ENCODE assay signal across 24 cellular contexts in genomic region chr14:24269368-24269767, GRCh38. TPM values are rescaled to one million over a fixed set of nuclear protein-coding genes. Genes with fewer than 3 reads are reported as not detected.
DNase-seq lines count a peak whose midpoint lies in the region; ATAC-seq and TF ChIP-seq lines count a peak whose summit lies in the region.
"Had no signal": no experiment of that assay in that cellular context is flagged by ENCODE, and none has a peak within 500 bp of the region (broad histone marks: within the 10 kb centered on the region; RNA-seq: fewer than 3 reads in every experiment).

No MANE protein-coding gene starts in this region.

- no peak for ATAC-seq in activated naive CD8-positive, alpha-beta T cell treated with anti-CD3 and anti-CD28 coated beads, Interleukin-2, amount 10 ng/mL, durations not matched to agents 7 days and 5 days (ENCODE audit: low read depth)
- ATAC-seq: A549, K562, Panc1 had no signal

- H3K9me3 Mint-ChIP-seq in activated naive CD8-positive, alpha-beta T cell treated with anti-CD3 and anti-CD28 coated beads, Interleukin-2, amount 10 ng/mL, durations not matched to agents 7 days and 5 days = no peaks in the 10 kb centered on the region
- H3K9me3 Mint-ChIP-seq in activated naive CD8-positive, alpha-beta T cell treated with anti-CD3 and anti-CD28 coated beads for 36 hours = no peaks in the 10 kb centered on the region
- H3K9me3 Mint-ChIP-seq in immature natural killer cell (no peaks in the 10 kb centered on the region), neural progenitor cell (no peaks in the 10 kb centered on the region), H9 (no peaks in the 10 kb centered on the region)

- H2BK15ac ChIP-seq in H9 (ENCODE audit: low read depth, low read length) = no peak overlapping the region

- H4K5ac ChIP-seq in H9 (ENCODE audit: insufficient read length, low read depth, low read length) = no peak overlapping the region

- TF ChIP-seq CTCF in HEK293 (tag by site-specific recombination; IDR thresholded peaks at IDR 0.05) (no peak), neural progenitor cell (IDR thresholded peaks at IDR 0.05) (no peak), H9 (conservative IDR thresholded peaks at IDR 0.05) (no peak)

- no peak overlapping the region for H4K8ac ChIP-seq in H9 (replicated peaks; ENCODE audit: insufficient read length, low read depth, low read length)

- no peaks in the 10 kb centered on the region for H3K27me3 ChIP-seq in neural progenitor cell
- no peaks in the 10 kb centered on the region for H3K27me3 ChIP-seq in H9 (ENCODE audit: insufficient read depth, low read length)
- H3K27me3 ChIP-seq: BE2C, SJCRH30 had no signal

- H3K56ac ChIP-seq in H9 (ENCODE audit: insufficient read length, low read depth, low read length) = no peak overlapping the region

- DNase-seq in activated naive CD8-positive, alpha-beta T cell treated with anti-CD3 and anti-CD28 coated beads, Interleukin-2, amount 10 ng/mL, durations not matched to agents 7 days and 5 days = no peak
- no peak for DNase-seq in activated naive CD8-positive, alpha-beta T cell treated with anti-CD3 and anti-CD28 coated beads for 36 hours
- DNase-seq in immature natural killer cell = no peak
- no peak for DNase-seq in neural progenitor cell (ENCODE audit: low spot score)
- DNase-seq in H9 = no peak
- no peak for DNase-seq in amniotic stem cell (lab: John Stamatoyannopoulos, UW)
- no peak for DNase-seq in GDM1 (lab: John Stamatoyannopoulos, UW)
- DNase-seq: BE2C, Caco-2, DMS 273 treated with DMSO at 0.1 percent for 48 hours, DMS79 treated with DMSO at 0.1 percent for 48 hours, MM.1S, NCI-H1092, NCI-H2081, NCI-H2171, NCI-H345, NCI-H524, NCI-H774, SJCRH30 had no signal

- H2BK20ac ChIP-seq in H9 (ENCODE audit: low read depth, low read length, poor library complexity, severe bottlenecking) = no peak overlapping the region

- peaks cover 8% of the 10 kb centered on the region for H3K23me2 ChIP-seq in H9 (ENCODE audit: insufficient read length, low read depth, low read length, poor library complexity, severe bottlenecking)

- H4K91ac ChIP-seq in H9 (ENCODE audit: insufficient read length, low read depth, low read length) = no peak overlapping the region

- H3K23ac ChIP-seq in H9 (ENCODE audit: insufficient read length, low read depth, low read length) = no peak overlapping the region

- H3K4me1 ChIP-seq in HEK293 (ENCODE audit: control insufficient read depth, insufficient read depth, low read length) (peaks cover 3% of the 10 kb centered on the region; the same call in 1 of the 2 replicates), neural progenitor cell (peaks cover 6% of the 10 kb centered on the region), H9 (ENCODE audit: insufficient read depth, low read length) (no peaks in the 10 kb centered on the region)
- H3K4me1 ChIP-seq: BE2C, SJCRH30 had no signal

- no peak overlapping the region for H2BK120ac ChIP-seq in H9 (ENCODE audit: low read depth, low read length, poor library complexity, severe bottlenecking)

- no peaks in the 10 kb centered on the region for H3K27me3 Mint-ChIP-seq in activated naive CD8-positive, alpha-beta T cell treated with anti-CD3 and anti-CD28 coated beads, Interleukin-2, amount 10 ng/mL, durations not matched to agents 7 days and 5 days
- H3K27me3 Mint-ChIP-seq in activated naive CD8-positive, alpha-beta T cell treated with anti-CD3 and anti-CD28 coated beads for 36 hours = no peaks in the 10 kb centered on the region
- peaks cover 12 to 13% (median 12%) of the 10 kb centered on the region in 3 donors for H3K27me3 Mint-ChIP-seq in immature natural killer cell (ENCODE audit: low read depth in 3 of 3)
- peaks cover 8% of the 10 kb centered on the region for H3K27me3 Mint-ChIP-seq in neural progenitor cell (ENCODE audit: insufficient read depth, low read depth)
- no peaks in the 10 kb centered on the region for H3K27me3 Mint-ChIP-seq in H9 (ENCODE audit: low read depth)

- H3K79me1 ChIP-seq in H9 (ENCODE audit: insufficient read depth, low read depth, low read length, poor library complexity, severe bottlenecking) = no peaks in the 10 kb centered on the region

- no peak overlapping the region for H3T11ph ChIP-seq in H9 (ENCODE audit: low read length)

- no peak overlapping the region for H3K9ac ChIP-seq in neural progenitor cell
- no peak overlapping the region for H3K9ac ChIP-seq in H9 (ENCODE audit: extremely low read depth, insufficient read length, low read length)

- no peak overlapping the region for H2AFZ ChIP-seq in neural progenitor cell (replicated peaks)
- no peak overlapping the region for H2AFZ ChIP-seq in H9 (ENCODE audit: low read length)

- H2AK5ac ChIP-seq in H9 (ENCODE audit: insufficient read length, low read length) = no peak overlapping the region

- peaks cover 6% of the 10 kb centered on the region for H3K36me3 Mint-ChIP-seq in activated naive CD8-positive, alpha-beta T cell treated with anti-CD3 and anti-CD28 coated beads, Interleukin-2, amount 10 ng/mL, durations not matched to agents 7 days and 5 days
- peaks cover 8% of the 10 kb centered on the region for H3K36me3 Mint-ChIP-seq in activated naive CD8-positive, alpha-beta T cell treated with anti-CD3 and anti-CD28 coated beads for 36 hours
- H3K36me3 Mint-ChIP-seq in immature natural killer cell = peaks cover 11 to 22% (median 17%) of the 10 kb centered on the region in 3 donors
- H3K36me3 Mint-ChIP-seq in neural progenitor cell = peaks cover 2% of the 10 kb centered on the region
- H3K36me3 Mint-ChIP-seq in H9 (ENCODE audit: insufficient read depth in 1 of 3, low read depth in 3 of 3) = peaks cover 3 to 21% (median 14%) of the 10 kb centered on the region in 3 experiments; a peak in 5 of 7 replicates

- POLR2A ChIA-PET in activated naive CD8-positive, alpha-beta T cell treated with anti-CD3 and anti-CD28 coated beads, Interleukin-2, amount 10 ng/mL, durations not matched to agents 7 days and 5 days (lab: Charles Lee) = interaction anchor here (0.5 to 3.5 kb wide), 5 partner anchors 17 to 74 kb away, joined by 3 to 66 read pairs (median 3); partner anchors contain the start of gene TINF2
- POLR2A ChIA-PET in HEK293 (lab: Yijun Ruan, JAX) = interaction anchor here (0.8 to 2.9 kb wide), 3 partner anchors 27 to 30 kb away, joined by 3 to 47 read pairs (median 18); partner anchors contain the start of genes DHRS1, NOP9 and TINF2

- no peak overlapping the region for H3K14ac ChIP-seq in H9 (ENCODE audit: insufficient read depth, low read length)

- CTCF ChIA-PET in HEK293 (lab: Yijun Ruan, JAX) = interaction anchor here (2.0 to 3.0 kb wide), 3 partner anchors 26 to 162 kb away, joined by 8 to 17 read pairs (median 15); partner anchors contain the start of genes CIDEB and TINF2

- no peaks in the 10 kb centered on the region for H3K9me3 ChIP-seq in HEK293 (ENCODE audit: control insufficient read depth, insufficient read depth, low read depth, low read length)
- no peaks in the 10 kb centered on the region for H3K9me3 ChIP-seq in neural progenitor cell (ENCODE audit: low read depth)
- no peaks in the 10 kb centered on the region for H3K9me3 ChIP-seq in H9 (ENCODE audit: control insufficient read depth, low read depth, low read length)
- H3K9me3 ChIP-seq: A549, BE2C, Caco-2, HAP-1, SJCRH30 had no signal

- peaks cover 34% of the 10 kb centered on the region for H3K4me1 Mint-ChIP-seq in activated naive CD8-positive, alpha-beta T cell treated with anti-CD3 and anti-CD28 coated beads, Interleukin-2, amount 10 ng/mL, durations not matched to agents 7 days and 5 days
- peaks cover 34% of the 10 kb centered on the region for H3K4me1 Mint-ChIP-seq in activated naive CD8-positive, alpha-beta T cell treated with anti-CD3 and anti-CD28 coated beads for 36 hours
- H3K4me1 Mint-ChIP-seq in immature natural killer cell = peaks cover 32 to 34% of the 10 kb centered on the region in 2 donors
- H3K4me1 Mint-ChIP-seq in neural progenitor cell = peaks cover 15% of the 10 kb centered on the region
- peaks cover 12 to 14% of the 10 kb centered on the region in 2 experiments for H3K4me1 Mint-ChIP-seq in H9

- peak overlapping the region; percentile 32 for H3K27ac Mint-ChIP-seq in activated naive CD8-positive, alpha-beta T cell treated with anti-CD3 and anti-CD28 coated beads, Interleukin-2, amount 10 ng/mL, durations not matched to agents 7 days and 5 days
- no peak overlapping the region for H3K27ac Mint-ChIP-seq in activated naive CD8-positive, alpha-beta T cell treated with anti-CD3 and anti-CD28 coated beads for 36 hours
- H3K27ac Mint-ChIP-seq in immature natural killer cell (peak overlapping the region in 4 of 6 donors; percentile 22 to 79 (median 67)), neural progenitor cell (no peak overlapping the region), H9 (no peak overlapping the region)

- H4K20me1 ChIP-seq in neural progenitor cell (ENCODE audit: low read depth) (no peaks in the 10 kb centered on the region), H9 (ENCODE audit: control insufficient read depth, insufficient read depth, insufficient read length) (no peaks in the 10 kb centered on the region)

- H3K4ac ChIP-seq in H9 (ENCODE audit: low read depth, low read length) = no peak overlapping the region

- no peak overlapping the region for H3K27ac ChIP-seq in HEK293 (ENCODE audit: extremely low read depth, low read depth, low read length)
- no peak overlapping the region for H3K27ac ChIP-seq in neural progenitor cell
- H3K27ac ChIP-seq in H9 (ENCODE audit: insufficient read length, low read depth, low read length) = no peak overlapping the region
- H3K27ac ChIP-seq: A549, SJCRH30 had no signal

- no CpG with 5 or more reads among the region's 8 CpGs for WGBS in H9 (ENCODE audit: extremely low coverage, insufficient read length, low lambda C conversion rate)

- no peak overlapping the region for H2BK12ac ChIP-seq in H9 (ENCODE audit: insufficient read length, low read depth, low read length)

- no peak overlapping the region for H3K18ac ChIP-seq in H9 (ENCODE audit: insufficient read length, low read depth, low read length)

- H3K36me3 ChIP-seq in HEK293 (ENCODE audit: control insufficient read depth in 2 of 2, insufficient read depth in 1 of 2, low read length in 2 of 2) = peaks cover 0 to 39% of the 10 kb centered on the region in 2 experiments; a peak in 1 of 3 replicates
- no peaks in the 10 kb centered on the region for H3K36me3 ChIP-seq in neural progenitor cell
- H3K36me3 ChIP-seq: BE2C, HAP-1, SJCRH30 had no signal

- H3K79me2 ChIP-seq in neural progenitor cell (ENCODE audit: low read depth) = peaks cover 8% of the 10 kb centered on the region
- H3K79me2 ChIP-seq in H9 (ENCODE audit: insufficient read depth, low read length) = no peaks in the 10 kb centered on the region

- H3K4me3 Mint-ChIP-seq in activated naive CD8-positive, alpha-beta T cell treated with anti-CD3 and anti-CD28 coated beads, Interleukin-2, amount 10 ng/mL, durations not matched to agents 7 days and 5 days = no peak overlapping the region
- no peak overlapping the region for H3K4me3 Mint-ChIP-seq in activated naive CD8-positive, alpha-beta T cell treated with anti-CD3 and anti-CD28 coated beads for 36 hours
- peak overlapping the region in 1 of 5 donors; percentile 40 for H3K4me3 Mint-ChIP-seq in immature natural killer cell
- peak overlapping the region; percentile 52 for H3K4me3 Mint-ChIP-seq in neural progenitor cell
- no peak overlapping the region; a peak in 1 of 5 replicates for H3K4me3 Mint-ChIP-seq in H9

- no peak overlapping the region for H3K4me2 ChIP-seq in neural progenitor cell
- no peak overlapping the region for H3K4me2 ChIP-seq in H9 (ENCODE audit: insufficient read depth, insufficient read length, low read length)
- H3K4me2 ChIP-seq: A549 had no signal

- no peak overlapping the region for H3K4me3 ChIP-seq in HEK293 (ENCODE audit: low read depth, low read length)
- H3K4me3 ChIP-seq in neural progenitor cell = no peak overlapping the region
- H3K4me3 ChIP-seq: A549, HAP-1, K562, SJCRH30 had no signal

- peaks cover 10% of the 10 kb centered on the region for H3F3A ChIP-seq in neural progenitor cell (ENCODE audit: low read depth)

- H2BK5ac ChIP-seq in H9 (ENCODE audit: insufficient read length, low read length) = no peak overlapping the region

RNA-seq across cellular contexts. Expression of gene RABGGTA, which starts 2.0 kb away (rescaled TPM):
- 10 to 100 TPM; 42.1 to 48.8 TPM for total RNA-seq in activated naive CD8-positive, alpha-beta T cell treated with anti-CD3 and anti-CD28 coated beads, Interleukin-2, amount 10 ng/mL, durations not matched to agents 7 days and 5 days
- total RNA-seq in activated naive CD8-positive, alpha-beta T cell treated with anti-CD3 and anti-CD28 coated beads for 36 hours = 10 to 100 TPM; 34.5 to 36.1 TPM
- polyA plus RNA-seq in immature natural killer cell = 10 to 100 TPM; 23.3 to 52.0 (median 38.6) TPM
- total RNA-seq in neural progenitor cell (ENCODE audit: low replicate concordance) (7.1 and 22.9 TPM in 2 replicates), H9 (2021) (25.6 and 26.1 TPM in 2 replicates)

RNA-seq across cellular contexts. Expression of gene TGM1, which starts 6.4 kb away (rescaled TPM):
- total RNA-seq in activated naive CD8-positive, alpha-beta T cell treated with anti-CD3 and anti-CD28 coated beads, Interleukin-2, amount 10 ng/mL, durations not matched to agents 7 days and 5 days = 1 to 10 TPM; 5.7 to 5.8 TPM
- 1 to 10 TPM; 2.6 to 3.3 TPM for total RNA-seq in activated naive CD8-positive, alpha-beta T cell treated with anti-CD3 and anti-CD28 coated beads for 36 hours
- under 1 TPM in 1 of 3 donors, not detected in 2; 0.41 TPM for polyA plus RNA-seq in immature natural killer cell
- 2.6 and 4.9 TPM in 2 replicates for total RNA-seq in neural progenitor cell (ENCODE audit: low replicate concordance)
- total RNA-seq in H9 (2021) = 1.8 and 2.9 TPM in 2 replicates

RNA-seq across cellular contexts. Expression of gene TINF2, which starts 26.9 kb away (rescaled TPM):
- total RNA-seq in activated naive CD8-positive, alpha-beta T cell treated with anti-CD3 and anti-CD28 coated beads, Interleukin-2, amount 10 ng/mL, durations not matched to agents 7 days and 5 days = 100 to 1,000 TPM; 122 to 124 TPM
- 10 to 100 TPM; 68.2 to 71.1 TPM for total RNA-seq in activated naive CD8-positive, alpha-beta T cell treated with anti-CD3 and anti-CD28 coated beads for 36 hours
- 100 to 1,000 TPM; 248 to 289 (median 249) TPM for polyA plus RNA-seq in immature natural killer cell
- total RNA-seq in neural progenitor cell (ENCODE audit: low replicate concordance) (32.6 and 42.5 TPM in 2 replicates), H9 (2021) (41.3 and 47.6 TPM in 2 replicates)

RNA-seq across cellular contexts. Expression of gene DHRS1, which starts 30.2 kb away (rescaled TPM):
- 10 to 100 TPM; 36.0 to 41.9 TPM for total RNA-seq in activated naive CD8-positive, alpha-beta T cell treated with anti-CD3 and anti-CD28 coated beads, Interleukin-2, amount 10 ng/mL, durations not matched to agents 7 days and 5 days
- 1 to 10 TPM; 7.4 to 8.6 TPM for total RNA-seq in activated naive CD8-positive, alpha-beta T cell treated with anti-CD3 and anti-CD28 coated beads for 36 hours
- 10 to 100 TPM; 31.4 to 35.9 (median 31.7) TPM for polyA plus RNA-seq in immature natural killer cell
- 19.7 and 27.4 TPM in 2 replicates for total RNA-seq in neural progenitor cell (ENCODE audit: low replicate concordance)
- total RNA-seq in H9 (2021) = 18.2 and 19.1 TPM in 2 replicates

RNA-seq across cellular contexts. Expression of gene NOP9, which starts 30.3 kb away (rescaled TPM):
- total RNA-seq in activated naive CD8-positive, alpha-beta T cell treated with anti-CD3 and anti-CD28 coated beads, Interleukin-2, amount 10 ng/mL, durations not matched to agents 7 days and 5 days = 10 to 100 TPM; 28.7 to 31.1 TPM
- 10 to 100 TPM; 40.9 to 45.0 TPM for total RNA-seq in activated naive CD8-positive, alpha-beta T cell treated with anti-CD3 and anti-CD28 coated beads for 36 hours
- polyA plus RNA-seq in immature natural killer cell = 1 to 10 TPM in 2 of 3 donors, not detected in 1; 1.4 to 2.4 TPM
- total RNA-seq in neural progenitor cell (ENCODE audit: low replicate concordance) = 14.8 and 24.7 TPM in 2 replicates
- 34.7 and 35.0 TPM in 2 replicates for total RNA-seq in H9 (2021)

Comparison
In these comparisons a context has a peak if more than half of its experiments do, and no peak if none do; other contexts are left out.
1. H3K27ac Mint-ChIP-seq: peak in activated naive CD8-positive, alpha-beta T cell treated with anti-CD3 and anti-CD28 coated beads, Interleukin-2, amount 10 ng/mL, durations not matched to agents 7 days and 5 days (single experiment) and immature natural killer cell (4 of 6); none in activated naive CD8-positive, alpha-beta T cell treated with anti-CD3 and anti-CD28 coated beads for 36 hours (single experiment), neural progenitor cell (single experiment) and H9 (0 of 3).